8 cellular contexts compared by ENCODE assay signal in genomic region chr10:62852961-62853702, GRCh38. TPM values are rescaled to one million over a fixed set of nuclear protein-coding genes. Genes with fewer than 3 reads are reported as not detected.
A peak's percentile ranks its signal among the peaks of the same experiment; 100 is the strongest.
DNase-seq lines count a peak whose midpoint lies in the region; ATAC-seq and TF ChIP-seq lines count a peak whose summit lies in the region.

No MANE protein-coding gene starts in this region.

- no peaks in the 10 kb centered on the region for H3K4me1 ChIP-seq in smooth muscle cell (ENCODE audit: low read depth)
- peaks cover 6% of the 10 kb centered on the region for H3K4me1 ChIP-seq in effector memory CD4-positive, alpha-beta T cell (ENCODE audit: control insufficient read depth, insufficient read depth, low read length, poor library complexity, severe bottlenecking)

- CTCF ChIA-PET in MCF 10A (lab: Yijun Ruan, JAX), result interaction anchor here (0.5 to 0.6 kb wide), 4 partner anchors 21 to 415 kb away, joined by 3 to 4 read pairs (median 4); no protein-coding TSS in a partner anchor

- peaks cover 10% of the 10 kb centered on the region for H3K27me3 Mint-ChIP-seq in MCF 10A (ENCODE audit: insufficient read depth, unreplicated experiment)

- no peaks in the 10 kb centered on the region for H3K27me3 ChIP-seq in smooth muscle cell (ENCODE audit: low read depth)
- H3K27me3 ChIP-seq in effector memory CD4-positive, alpha-beta T cell (replicated peaks; ENCODE audit: control insufficient read depth, insufficient read depth, low read length, poor library complexity, severe bottlenecking), result no peaks in the 10 kb centered on the region

- ATAC-seq in activated CD4-positive, CD25-positive, alpha-beta regulatory T cell treated with anti-CD3 and anti-CD28 coated beads, Interleukin-2, amount 50 U/mL, for 24 hours, result peak; percentile 39 to 42
- peak; percentile 70 for ATAC-seq in HG02642 (IDR thresholded peaks at IDR 0.05; ENCODE audit: poor library complexity, unreplicated experiment)

- no peaks in the 10 kb centered on the region for H3F3A ChIP-seq in smooth muscle cell (ENCODE audit: low read depth)

- H3K4me3 Mint-ChIP-seq in MCF 10A (ENCODE audit: unreplicated experiment), result no peak overlapping the region

- no peak for TF ChIP-seq POLR2A in NB4 (IDR thresholded peaks at IDR 0.05; ENCODE audit: extremely low read depth, insufficient read length)

- TF ChIP-seq CTCF in NB4 (IDR thresholded peaks at IDR 0.05; ENCODE audit: low read depth, low read length) (no peak), smooth muscle cell (IDR thresholded peaks at IDR 0.05; ENCODE audit: borderline replicate concordance, insufficient read depth, poor library complexity, severe bottlenecking) (no peak), MCF 10A (IDR thresholded peaks at IDR 0.05; ENCODE audit: unreplicated experiment) (no peak)

- 83% methylated on average over 6 of the region's 6 CpGs for WGBS in smooth muscle cell (ENCODE audit: low lambda C conversion rate)

- H3K4me2 ChIP-seq in smooth muscle cell, result peak overlapping the region; percentile 3

- no peaks in the 10 kb centered on the region for H4K20me1 ChIP-seq in smooth muscle cell (ENCODE audit: low read depth)

- H3K27ac ChIP-seq in smooth muscle cell (ENCODE audit: low read depth), result no peak overlapping the region
- no peak overlapping the region for H3K27ac ChIP-seq in effector memory CD4-positive, alpha-beta T cell (ENCODE audit: insufficient read depth, low read length, poor library complexity, severe bottlenecking)

- intact Hi-C loops in MCF 10A (cut with micrococcal nuclease), result no loop called here

- H3K79me2 ChIP-seq in smooth muscle cell (ENCODE audit: low read depth), result no peaks in the 10 kb centered on the region

- H3K9me3 Mint-ChIP-seq in MCF 10A (ENCODE audit: unreplicated experiment), result no peaks in the 10 kb centered on the region

- H3K27ac Mint-ChIP-seq in MCF 10A (ENCODE audit: low read depth, unreplicated experiment), result no peak overlapping the region

- H3K36me3 ChIP-seq in smooth muscle cell (ENCODE audit: low read depth), result no peaks in the 10 kb centered on the region
- H3K36me3 ChIP-seq in effector memory CD4-positive, alpha-beta T cell (ENCODE audit: control insufficient read depth, insufficient read depth, low read length), result no peaks in the 10 kb centered on the region

- H3K9ac ChIP-seq in smooth muscle cell (ENCODE audit: low read depth), result no peak overlapping the region

- no TSS peak for BruUV-seq in MCF 10A (replicated peaks; lab: Mats Ljungman, UMichigan)

- no peaks in the 10 kb centered on the region for H3K36me3 Mint-ChIP-seq in MCF 10A (ENCODE audit: insufficient read depth, unreplicated experiment)

- DNase-seq in activated CD4-positive, CD25-positive, alpha-beta regulatory T cell treated with anti-CD3 and anti-CD28 coated beads, Interleukin-2, amount 50 U/mL, for 72 hours, result no peak
- DNase-seq in NB4 (ENCODE audit: low read depth) (peak; percentile 95), smooth muscle cell (lab: John Stamatoyannopoulos, UW; ENCODE audit: unreplicated experiment) (no peak), AG08396 (ENCODE audit: low spot score) (no peak), MCF 10A (ENCODE audit: unreplicated experiment) (no peak)
- DNase-seq in effector memory CD4-positive, alpha-beta T cell, result no peak

- peak overlapping the region; percentile 30 for H3K4me3 ChIP-seq in NB4 (ENCODE audit: low read depth, low read length)
- no peak overlapping the region for H3K4me3 ChIP-seq in smooth muscle cell
- no peak overlapping the region for H3K4me3 ChIP-seq in effector memory CD4-positive, alpha-beta T cell (ENCODE audit: insufficient read depth, low read depth, low read length, poor library complexity, severe bottlenecking)

- POLR2A ChIA-PET in MCF 10A (lab: Yijun Ruan, JAX), result no interaction called here

- no peaks in the 10 kb centered on the region for H3K9me3 ChIP-seq in smooth muscle cell (replicated peaks; ENCODE audit: low read depth)
- no peaks in the 10 kb centered on the region for H3K9me3 ChIP-seq in effector memory CD4-positive, alpha-beta T cell (ENCODE audit: control insufficient read depth, low read length)

- no peaks in the 10 kb centered on the region for H3K4me1 Mint-ChIP-seq in MCF 10A (ENCODE audit: insufficient read depth, unreplicated experiment)

- no peak overlapping the region for H2AFZ ChIP-seq in smooth muscle cell (ENCODE audit: low read depth)

RNA-seq across cellular contexts. Expression of gene EGR2, which starts 37.0 kb away (rescaled TPM):
- 209 and 255 TPM in 2 replicates for total RNA-seq in smooth muscle cell
- polyA plus RNA-seq in smooth muscle cell, result 277 and 433 TPM in 2 replicates
- 0.25 and 1.0 TPM in 2 replicates for total RNA-seq in MCF 10A (2022)

RNA-seq across cellular contexts. Expression of gene ADO, which starts 48.6 kb away (rescaled TPM):
- total RNA-seq in smooth muscle cell, result 29.8 and 32.4 TPM in 2 replicates
- 11.6 and 11.9 TPM in 2 replicates for polyA plus RNA-seq in smooth muscle cell
- 22.1 and 24.3 TPM in 2 replicates for total RNA-seq in MCF 10A (2022)

Comparison
In these comparisons a context has a peak if more than half of its experiments do, and no peak if none do; other contexts are left out.
1. RNA of gene EGR2, which starts 37.0 kb away (total RNA-seq): 209 to 255 TPM in smooth muscle cell; 0.25 to 1.0 TPM in MCF 10A; every median in the first group is over 100 times any median in the second.